ENCODE assay signal across 3 cellular contexts in the genomic region with DNA sequence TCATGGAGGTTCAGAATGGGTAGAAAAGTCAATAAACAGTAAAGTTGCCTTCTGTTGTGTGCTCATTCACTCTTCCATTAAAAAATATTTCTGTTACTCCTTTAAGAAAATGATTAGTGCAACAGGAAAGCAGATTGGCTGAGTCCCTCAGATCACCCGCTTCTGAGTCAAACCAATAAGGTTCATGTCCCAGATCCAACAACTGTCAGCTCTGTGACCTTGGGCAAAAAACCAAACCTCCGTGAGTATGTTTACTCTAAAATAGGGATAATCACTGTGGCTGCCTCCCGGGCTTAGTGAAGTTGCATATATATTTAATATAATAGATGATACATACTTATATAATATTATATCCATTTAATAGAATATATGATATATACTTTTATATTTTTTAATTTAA.
"Had no signal": no experiment of that assay in that cellular context is flagged by ENCODE, and none has a peak within 500 bp of the region (broad histone marks: within the 10 kb centered on the region; RNA-seq: fewer than 3 reads in every experiment).

No MANE protein-coding gene starts in this region.

- H3K4me3 ChIP-seq: GM12878 had no signal

- DNase-seq: GDM1, GF-D8 had no signal

- ATAC-seq: GM12878 had no signal
